ENCODE assay signal across 1 cellular context in the genomic region with DNA sequence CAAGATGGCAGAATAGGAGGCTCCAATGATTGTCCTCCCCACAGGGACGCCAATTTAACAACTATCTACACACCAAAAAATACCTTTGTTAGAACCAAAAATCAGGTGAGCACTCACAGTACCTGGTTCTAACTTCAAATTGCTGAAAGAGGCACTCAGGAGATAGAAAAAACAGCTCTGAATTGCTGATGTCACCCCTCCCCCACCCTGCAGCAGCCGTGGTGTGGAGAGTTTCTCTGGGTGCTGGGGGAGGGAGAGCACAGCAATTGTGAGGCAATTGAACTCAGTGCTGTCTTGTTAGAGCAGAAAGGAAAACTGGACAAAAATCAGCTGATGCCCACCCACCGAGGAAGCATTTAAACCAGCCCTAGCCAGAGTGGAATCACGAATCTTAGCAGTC.
TF ChIP-seq lines count a peak whose summit lies in the region.

No MANE protein-coding gene starts in this region.

TF ChIP-seq in H1, 55 proteins besides CTCF, POLR2A, EP300 and RAD21 (continued from another document):
- TF ChIP-seq, protein P1, sequence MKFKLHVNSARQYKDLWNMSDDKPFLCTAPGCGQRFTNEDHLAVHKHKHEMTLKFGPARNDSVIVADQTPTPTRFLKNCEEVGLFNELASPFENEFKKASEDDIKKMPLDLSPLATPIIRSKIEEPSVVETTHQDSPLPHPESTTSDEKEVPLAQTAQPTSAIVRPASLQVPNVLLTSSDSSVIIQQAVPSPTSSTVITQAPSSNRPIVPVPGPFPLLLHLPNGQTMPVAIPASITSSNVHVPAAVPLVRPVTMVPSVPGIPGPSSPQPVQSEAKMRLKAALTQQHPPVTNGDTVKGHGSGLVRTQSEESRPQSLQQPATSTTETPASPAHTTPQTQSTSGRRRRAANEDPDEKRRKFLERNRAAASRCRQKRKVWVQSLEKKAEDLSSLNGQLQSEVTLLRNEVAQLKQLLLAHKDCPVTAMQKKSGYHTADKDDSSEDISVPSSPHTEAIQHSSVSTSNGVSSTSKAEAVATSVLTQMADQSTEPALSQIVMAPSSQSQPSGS (IDR thresholded peaks at IDR 0.05; ENCODE audit: low read length) = no peak
- TF ChIP-seq ASH2L (IDR thresholded peaks at IDR 0.05; ENCODE audit: low read length) = peak; percentile 65
TF ChIP-seq in H1: peak in this region for 1.
